Comparison of ENCODE assay signal across 1 cellular context in the genomic region with DNA sequence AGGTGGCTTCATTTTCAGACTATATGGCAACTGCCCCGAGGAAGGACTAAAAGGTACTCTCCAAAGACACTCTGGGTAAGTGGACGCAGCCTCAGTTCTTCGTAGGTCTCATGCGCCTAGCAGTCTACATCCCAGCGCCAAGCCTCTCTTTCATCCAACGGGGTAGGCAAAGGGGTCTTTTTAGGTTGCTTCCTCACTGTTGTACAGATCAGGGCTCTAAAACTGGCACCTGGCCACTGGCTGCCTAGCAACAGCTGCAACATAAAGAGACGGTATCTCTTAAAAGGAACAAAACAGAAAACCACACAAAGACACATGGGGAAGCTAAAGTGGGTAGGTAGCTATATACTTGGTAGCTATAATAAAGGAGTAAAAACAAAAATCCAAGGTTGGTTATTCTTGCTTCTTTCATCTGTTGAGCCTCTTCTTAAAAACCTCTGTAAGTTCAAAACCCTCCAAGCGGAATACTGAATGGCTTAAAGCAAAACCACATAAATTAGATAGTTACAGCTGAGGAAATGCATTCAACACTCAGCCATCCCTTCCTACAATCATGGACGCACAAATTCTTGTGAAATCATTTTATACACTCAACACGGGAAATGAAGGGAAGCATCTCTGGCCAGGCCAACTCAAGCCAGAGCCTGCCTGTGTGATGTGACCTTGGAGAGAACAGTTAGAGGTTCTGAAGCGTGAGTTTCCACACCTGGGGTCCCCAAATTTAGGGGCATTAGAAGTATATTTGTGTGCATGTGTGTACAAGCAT.
TF ChIP-seq lines count a peak whose summit lies in the region.

No MANE protein-coding gene starts in this region.

TF ChIP-seq in GM23338, 12 proteins besides CTCF, POLR2A, EP300 and RAD21 (continued from another document):
- TF ChIP-seq, protein P1, sequence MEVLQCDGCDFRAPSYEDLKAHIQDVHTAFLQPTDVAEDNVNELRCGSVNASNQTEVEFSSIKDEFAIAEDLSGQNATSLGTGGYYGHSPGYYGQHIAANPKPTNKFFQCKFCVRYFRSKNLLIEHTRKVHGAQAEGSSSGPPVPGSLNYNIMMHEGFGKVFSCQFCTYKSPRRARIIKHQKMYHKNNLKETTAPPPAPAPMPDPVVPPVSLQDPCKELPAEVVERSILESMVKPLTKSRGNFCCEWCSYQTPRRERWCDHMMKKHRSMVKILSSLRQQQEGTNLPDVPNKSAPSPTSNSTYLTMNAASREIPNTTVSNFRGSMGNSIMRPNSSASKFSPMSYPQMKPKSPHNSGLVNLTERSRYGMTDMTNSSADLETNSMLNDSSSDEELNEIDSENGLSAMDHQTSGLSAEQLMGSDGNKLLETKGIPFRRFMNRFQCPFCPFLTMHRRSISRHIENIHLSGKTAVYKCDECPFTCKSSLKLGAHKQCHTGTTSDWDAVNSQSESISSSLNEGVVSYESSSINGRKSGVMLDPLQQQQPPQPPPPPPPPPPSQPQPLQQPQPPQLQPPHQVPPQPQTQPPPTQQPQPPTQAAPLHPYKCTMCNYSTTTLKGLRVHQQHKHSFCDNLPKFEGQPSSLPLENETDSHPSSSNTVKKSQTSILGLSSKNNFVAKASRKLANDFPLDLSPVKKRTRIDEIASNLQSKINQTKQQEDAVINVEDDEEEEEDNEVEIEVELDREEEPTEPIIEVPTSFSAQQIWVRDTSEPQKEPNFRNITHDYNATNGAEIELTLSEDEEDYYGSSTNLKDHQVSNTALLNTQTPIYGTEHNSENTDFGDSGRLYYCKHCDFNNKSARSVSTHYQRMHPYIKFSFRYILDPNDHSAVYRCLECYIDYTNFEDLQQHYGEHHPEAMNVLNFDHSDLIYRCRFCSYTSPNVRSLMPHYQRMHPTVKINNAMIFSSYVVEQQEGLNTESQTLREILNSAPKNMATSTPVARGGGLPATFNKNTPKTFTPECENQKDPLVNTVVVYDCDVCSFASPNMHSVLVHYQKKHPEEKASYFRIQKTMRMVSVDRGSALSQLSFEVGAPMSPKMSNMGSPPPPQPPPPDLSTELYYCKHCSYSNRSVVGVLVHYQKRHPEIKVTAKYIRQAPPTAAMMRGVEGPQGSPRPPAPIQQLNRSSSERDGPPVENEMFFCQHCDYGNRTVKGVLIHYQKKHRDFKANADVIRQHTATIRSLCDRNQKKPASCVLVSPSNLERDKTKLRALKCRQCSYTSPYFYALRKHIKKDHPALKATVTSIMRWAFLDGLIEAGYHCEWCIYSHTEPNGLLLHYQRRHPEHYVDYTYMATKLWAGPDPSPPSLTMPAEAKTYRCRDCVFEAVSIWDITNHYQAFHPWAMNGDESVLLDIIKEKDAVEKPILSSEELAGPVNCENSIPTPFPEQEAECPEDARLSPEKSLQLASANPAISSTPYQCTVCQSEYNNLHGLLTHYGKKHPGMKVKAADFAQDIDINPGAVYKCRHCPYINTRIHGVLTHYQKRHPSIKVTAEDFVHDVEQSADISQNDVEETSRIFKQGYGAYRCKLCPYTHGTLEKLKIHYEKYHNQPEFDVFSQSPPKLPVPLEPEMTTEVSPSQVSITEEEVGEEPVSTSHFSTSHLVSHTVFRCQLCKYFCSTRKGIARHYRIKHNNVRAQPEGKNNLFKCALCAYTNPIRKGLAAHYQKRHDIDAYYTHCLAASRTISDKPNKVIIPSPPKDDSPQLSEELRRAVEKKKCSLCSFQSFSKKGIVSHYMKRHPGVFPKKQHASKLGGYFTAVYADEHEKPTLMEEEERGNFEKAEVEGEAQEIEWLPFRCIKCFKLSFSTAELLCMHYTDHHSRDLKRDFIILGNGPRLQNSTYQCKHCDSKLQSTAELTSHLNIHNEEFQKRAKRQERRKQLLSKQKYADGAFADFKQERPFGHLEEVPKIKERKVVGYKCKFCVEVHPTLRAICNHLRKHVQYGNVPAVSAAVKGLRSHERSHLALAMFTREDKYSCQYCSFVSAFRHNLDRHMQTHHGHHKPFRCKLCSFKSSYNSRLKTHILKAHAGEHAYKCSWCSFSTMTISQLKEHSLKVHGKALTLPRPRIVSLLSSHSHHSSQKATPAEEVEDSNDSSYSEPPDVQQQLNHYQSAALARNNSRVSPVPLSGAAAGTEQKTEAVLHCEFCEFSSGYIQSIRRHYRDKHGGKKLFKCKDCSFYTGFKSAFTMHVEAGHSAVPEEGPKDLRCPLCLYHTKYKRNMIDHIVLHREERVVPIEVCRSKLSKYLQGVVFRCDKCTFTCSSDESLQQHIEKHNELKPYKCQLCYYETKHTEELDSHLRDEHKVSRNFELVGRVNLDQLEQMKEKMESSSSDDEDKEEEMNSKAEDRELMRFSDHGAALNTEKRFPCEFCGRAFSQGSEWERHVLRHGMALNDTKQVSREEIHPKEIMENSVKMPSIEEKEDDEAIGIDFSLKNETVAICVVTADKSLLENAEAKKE (CRISPR knock-in tag; IDR thresholded peaks at IDR 0.05), result no peak
